ENCODE assay signal across 12 cellular contexts in genomic region chr21:36535618-36536241, GRCh38. TPM values are rescaled to one million over a fixed set of nuclear protein-coding genes. Genes with fewer than 3 reads are reported as not detected.
DNase-seq lines count a peak whose midpoint lies in the region; ATAC-seq and TF ChIP-seq lines count a peak whose summit lies in the region.
"Had no signal": no experiment of that assay in that cellular context is flagged by ENCODE, and none has a peak within 500 bp of the region (broad histone marks: within the 10 kb centered on the region; RNA-seq: fewer than 3 reads in every experiment).

No MANE protein-coding gene starts in this region.

- CTCF ChIA-PET in naive thymus-derived CD4-positive, alpha-beta T cell (lab: Charles Lee), result no interaction called here

- no peak overlapping the region for H3K4me3 ChIP-seq in thyroid gland (replicated peaks in 1 of 3)
- H3K4me3 ChIP-seq in naive thymus-derived CD4-positive, alpha-beta T cell (ENCODE audit: low read length), result no peak overlapping the region
- H3K4me3 ChIP-seq: mucosa of descending colon had no signal

- H3K27ac ChIP-seq in thyroid gland, result no peak overlapping the region
- no peak overlapping the region for H3K27ac ChIP-seq in naive thymus-derived CD4-positive, alpha-beta T cell (ENCODE audit: low read depth, low read length)

- no peaks in the 10 kb centered on the region for H3K9me3 Mint-ChIP-seq in naive thymus-derived CD4-positive, alpha-beta T cell
- H3K9me3 Mint-ChIP-seq: activated CD4-positive, alpha-beta T cell treated with anti-CD3 and anti-CD28 coated beads, Interleukin-2, amount 10 ng/mL, durations not matched to agents 24 days and 14 days had no signal

- in situ Hi-C loops in GM13977 (cut with MboI; ENCODE audit: low pct_unique_long_range_greater_than_20kb, low sequenced_read_pairs, unreplicated experiment), result no loop called here

- no peaks in the 10 kb centered on the region for H3K27me3 ChIP-seq in thyroid gland
- H3K27me3 ChIP-seq in naive thymus-derived CD4-positive, alpha-beta T cell (ENCODE audit: control insufficient read depth in 2 of 2, insufficient read depth in 2 of 2, low read length in 2 of 2), result no peaks in the 10 kb centered on the region

- no peak overlapping the region for H3K27ac Mint-ChIP-seq in naive thymus-derived CD4-positive, alpha-beta T cell
- H3K27ac Mint-ChIP-seq: activated CD4-positive, alpha-beta T cell treated with anti-CD3 and anti-CD28 coated beads, Interleukin-2, amount 10 ng/mL, durations not matched to agents 24 days and 14 days had no signal

- TF ChIP-seq POLR2A in thyroid gland (IDR thresholded peaks at IDR 0.05), result no peak

- H3K4me1 ChIP-seq in thyroid gland, result no peaks in the 10 kb centered on the region
- no peaks in the 10 kb centered on the region for H3K4me1 ChIP-seq in naive thymus-derived CD4-positive, alpha-beta T cell (ENCODE audit: control insufficient read depth in 2 of 2, insufficient read depth in 2 of 2, low read length in 2 of 2)

- no peaks in the 10 kb centered on the region for H3K36me3 ChIP-seq in thyroid gland
- no peaks in the 10 kb centered on the region for H3K36me3 ChIP-seq in naive thymus-derived CD4-positive, alpha-beta T cell (ENCODE audit: control insufficient read depth in 2 of 3, insufficient read depth in 3 of 3, low read length in 3 of 3)

- no peaks in the 10 kb centered on the region for H3K9me3 ChIP-seq in thyroid gland
- H3K9me3 ChIP-seq in naive thymus-derived CD4-positive, alpha-beta T cell (ENCODE audit: control insufficient read depth in 2 of 3, low read length in 3 of 3), result no peaks in the 10 kb centered on the region
- H3K9me3 ChIP-seq: mucosa of descending colon had no signal

- no peak for TF ChIP-seq CTCF in GM13977 (IDR thresholded peaks at IDR 0.05; ENCODE audit: extremely low read depth, insufficient read depth, missing control alignments)
- no peak for TF ChIP-seq CTCF in thyroid gland (IDR thresholded peaks at IDR 0.05)

- WGBS in thyroid gland, 2 donors, result 32 to 40% methylated on average over 6 of the region's 6 CpGs

- H3K27me3 Mint-ChIP-seq in naive thymus-derived CD4-positive, alpha-beta T cell, result peaks cover 0 to 3% (median 0%) of the 10 kb centered on the region in 5 donors
- H3K27me3 Mint-ChIP-seq: activated CD4-positive, alpha-beta T cell treated with anti-CD3 and anti-CD28 coated beads, Interleukin-2, amount 10 ng/mL, durations not matched to agents 24 days and 14 days had no signal

- intact Hi-C loops in thyroid gland (cut with DNase I), result no loop called here
- intact Hi-C loops in naive thymus-derived CD4-positive, alpha-beta T cell (cut with micrococcal nuclease), result no loop called here

- H3K36me3 Mint-ChIP-seq in naive thymus-derived CD4-positive, alpha-beta T cell, result no peaks in the 10 kb centered on the region

- H3K4me3 Mint-ChIP-seq in naive thymus-derived CD4-positive, alpha-beta T cell, result no peak overlapping the region
- H3K4me3 Mint-ChIP-seq: activated CD4-positive, alpha-beta T cell treated with anti-CD3 and anti-CD28 coated beads, Interleukin-2, amount 10 ng/mL, durations not matched to agents 24 days and 14 days had no signal

- POLR2A ChIA-PET in naive thymus-derived CD4-positive, alpha-beta T cell (lab: Charles Lee), result no interaction called here

- DNase-seq in GM13977 (ENCODE audit: low spot score), result peak; percentile 75
- peak; percentile 6 for DNase-seq in NCI-H187 treated with DMSO at 0.1 percent for 48 hours (lab: John Stamatoyannopoulos, UW)
- no peak for DNase-seq in thyroid gland
- DNase-seq in AG08396 (ENCODE audit: low spot score), result no peak
- DNase-seq in epidermal melanocyte (ENCODE audit: insufficient read length, low spot score), result no peak
- no peak for DNase-seq in naive thymus-derived CD4-positive, alpha-beta T cell
- DNase-seq: activated CD4-positive, alpha-beta T cell treated with anti-CD3 and anti-CD28 coated beads, Interleukin-2, amount 10 ng/mL, durations not matched to agents 24 days and 14 days; mucosa of descending colon had no signal

- ATAC-seq in GM19351 (IDR thresholded peaks at IDR 0.05; ENCODE audit: unreplicated experiment) (peak; percentile 74), HG02885 (IDR thresholded peaks at IDR 0.05; ENCODE audit: poor library complexity, unreplicated experiment) (peak; percentile 73)
- ATAC-seq in naive thymus-derived CD4-positive, alpha-beta T cell, result no peak
- ATAC-seq: mucosa of descending colon had no signal

- no peaks in the 10 kb centered on the region for H3K4me1 Mint-ChIP-seq in naive thymus-derived CD4-positive, alpha-beta T cell
- H3K4me1 Mint-ChIP-seq: activated CD4-positive, alpha-beta T cell treated with anti-CD3 and anti-CD28 coated beads, Interleukin-2, amount 10 ng/mL, durations not matched to agents 24 days and 14 days had no signal

RNA-seq across cellular contexts. Expression of gene CLDN14, which starts 55.8 kb away (rescaled TPM):
- not detected for total RNA-seq in thyroid gland
- not detected for total RNA-seq in naive thymus-derived CD4-positive, alpha-beta T cell
- not detected for polyA plus RNA-seq in naive thymus-derived CD4-positive, alpha-beta T cell
- total RNA-seq: activated CD4-positive, alpha-beta T cell treated with anti-CD3 and anti-CD28 coated beads, Interleukin-2, amount 10 ng/mL, durations not matched to agents 24 days and 14 days; astrocyte; fibroblast of villous mesenchyme had no signal

Comparison
In these comparisons a context has a peak if more than half of its experiments do, and no peak if none do; other contexts are left out.
1. DNase-seq: peak in GM13977 (single experiment) and NCI-H187 treated with DMSO at 0.1 percent for 48 hours (single experiment); none in thyroid gland (0 of 2), AG08396 (single experiment), epidermal melanocyte (single experiment) and naive thymus-derived CD4-positive, alpha-beta T cell (0 of 9).